Comparison of ENCODE assay signal across 8 cellular contexts in the genomic region with DNA sequence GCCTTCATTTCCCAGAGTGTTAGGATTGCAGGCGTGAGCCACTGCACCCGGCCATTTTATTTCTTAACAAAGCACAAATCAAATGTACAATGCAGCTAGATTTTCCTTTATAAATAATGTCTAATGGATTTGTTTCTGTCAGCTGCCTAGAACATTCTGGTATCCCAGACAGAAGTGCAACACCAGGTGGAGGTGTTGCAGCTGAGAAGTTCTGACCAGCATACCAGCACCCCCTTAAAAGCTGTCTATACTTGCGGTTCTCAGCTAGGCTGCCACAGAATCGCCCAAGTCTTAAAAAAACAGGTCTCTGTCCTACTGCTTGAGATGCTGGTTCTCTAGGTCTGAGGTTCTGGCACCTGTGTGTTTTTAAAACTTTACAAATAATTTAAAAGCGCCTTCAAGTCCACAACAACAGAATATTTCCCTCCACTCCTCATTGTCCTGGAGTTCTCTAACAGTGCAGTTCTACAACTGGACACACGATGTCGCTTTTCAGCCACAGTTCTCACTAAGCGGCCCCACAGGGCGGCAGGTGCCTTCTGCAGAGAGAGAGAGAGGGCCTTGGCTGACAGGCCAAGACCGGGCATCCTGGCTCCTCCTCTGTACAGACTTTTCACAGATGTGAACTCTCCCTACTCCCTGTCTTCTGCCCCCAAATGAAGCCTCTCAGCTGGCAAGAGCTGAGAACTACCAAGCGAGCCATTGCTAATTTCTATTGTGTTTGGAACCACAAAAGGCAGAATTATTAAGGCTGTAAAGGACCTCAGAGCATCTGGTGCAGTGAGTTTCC. TPM values are rescaled to one million over a fixed set of nuclear protein-coding genes. Genes with fewer than 3 reads are reported as not detected.
DNase-seq lines count a peak whose midpoint lies in the region; ATAC-seq and TF ChIP-seq lines count a peak whose summit lies in the region.

No MANE protein-coding gene starts in this region.

- H4K20me1 ChIP-seq in SK-N-SH (ENCODE audit: insufficient read depth): no peaks in the 10 kb centered on the region

- H3K27ac ChIP-seq in SK-N-SH (ENCODE audit: low read depth in 2 of 2, low read length in 1 of 2) (no peak overlapping the region), parathyroid adenoma (no peak overlapping the region), upper lobe of right lung (no peak overlapping the region)

- no peaks in the 10 kb centered on the region for H3K36me3 Mint-ChIP-seq in activated naive CD4-positive, alpha-beta T cell treated with anti-CD3 and anti-CD28 coated beads, Interleukin-2, amount 10 ng/mL, durations not matched to agents 7 days and 5 days

- 27% methylated on average over 11 of the region's 11 CpGs for WGBS in SK-N-SH (ENCODE audit: low lambda C conversion rate)

- no peaks in the 10 kb centered on the region for H3K4me1 Mint-ChIP-seq in activated naive CD4-positive, alpha-beta T cell treated with anti-CD3 and anti-CD28 coated beads, Interleukin-2, amount 10 ng/mL, durations not matched to agents 7 days and 5 days

- H2AFZ ChIP-seq in SK-N-SH (ENCODE audit: low read depth) (peak overlapping the region; percentile 69), parathyroid adenoma (peak overlapping the region; percentile 13)

- H3K9me3 Mint-ChIP-seq in activated naive CD4-positive, alpha-beta T cell treated with anti-CD3 and anti-CD28 coated beads, Interleukin-2, amount 10 ng/mL, durations not matched to agents 7 days and 5 days: no peaks in the 10 kb centered on the region

- no peak overlapping the region for H3K27ac Mint-ChIP-seq in activated naive CD4-positive, alpha-beta T cell treated with anti-CD3 and anti-CD28 coated beads, Interleukin-2, amount 10 ng/mL, durations not matched to agents 7 days and 5 days

- TF ChIP-seq RAD21 in SK-N-SH (IDR thresholded peaks at IDR 0.05; ENCODE audit: low read length): peak; percentile 99

- peak overlapping the region in 1 of 2 experiments; percentile 39; a peak in 1 of 4 replicates for H3K4me3 ChIP-seq in SK-N-SH (ENCODE audit: low read depth in 2 of 2, low read length in 1 of 2)
- H3K4me3 ChIP-seq in parathyroid adenoma (ENCODE audit: low read depth, low read length): no peak overlapping the region
- no peak overlapping the region for H3K4me3 ChIP-seq in upper lobe of right lung

- POLR2A ChIA-PET in SK-N-SH (lab: Yijun Ruan, JAX): interaction anchor here (0.7 kb wide), 1 partner anchor 71 kb away, joined by 4 read pairs; no protein-coding TSS in a partner anchor

- TF ChIP-seq EP300 in SK-N-SH (IDR thresholded peaks at IDR 0.05; ENCODE audit: borderline replicate concordance in 1 of 2, low read depth in 1 of 2, low read length in 1 of 2): no peak

- DNase-seq in NCI-H1092 (lab: John Stamatoyannopoulos, UW) (peak; percentile 70), SK-N-SH (peak; percentile 86), head of caudate nucleus (peak; percentile 50 to 92 (median 78)), upper lobe of right lung (peak; percentile 82)
- peak; percentile 85 for DNase-seq in activated naive CD4-positive, alpha-beta T cell treated with anti-CD3 and anti-CD28 coated beads, Interleukin-2, amount 10 ng/mL, durations not matched to agents 7 days and 5 days

- no peaks in the 10 kb centered on the region for H3K36me3 ChIP-seq in SK-N-SH (replicated peaks in 1 of 2; ENCODE audit: control insufficient read depth in 1 of 2, insufficient read depth in 2 of 2, low read length in 1 of 2)
- no peaks in the 10 kb centered on the region for H3K36me3 ChIP-seq in parathyroid adenoma (ENCODE audit: control insufficient read depth, insufficient read depth, low read length)
- H3K36me3 ChIP-seq in upper lobe of right lung: no peaks in the 10 kb centered on the region

- H3K27me3 Mint-ChIP-seq in activated naive CD4-positive, alpha-beta T cell treated with anti-CD3 and anti-CD28 coated beads, Interleukin-2, amount 10 ng/mL, durations not matched to agents 7 days and 5 days: peaks cover 24% of the 10 kb centered on the region

- TF ChIP-seq CTCF in GM12873 (IDR thresholded peaks at IDR 0.05; ENCODE audit: insufficient read depth, low read depth, low read length, missing control alignments): peak; percentile 89
- TF ChIP-seq CTCF in SK-N-SH (IDR thresholded peaks at IDR 0.05): peak; percentile 96
- TF ChIP-seq CTCF in parathyroid adenoma (IDR thresholded peaks at IDR 0.05): peak; percentile 95
- peak; percentile 96 for TF ChIP-seq CTCF in upper lobe of right lung (IDR thresholded peaks at IDR 0.05)

- intact Hi-C loops in head of caudate nucleus (cut with DNase I): loop anchor here (1.0 to 10.0 kb wide), 2 partner anchors 66 to 151 kb away; partner anchors contain the start of gene CD300LG
- intact Hi-C loops in upper lobe of right lung (cut with DNase I): loop anchor here (5.0 kb wide), 1 partner anchor 63 kb away; the partner anchor contains the start of gene SOST

- CTCF ChIA-PET in SK-N-SH (lab: Yijun Ruan, JAX): interaction anchor here (0.6 to 9.3 kb wide), 32 partner anchors 9 to 306 kb away, joined by 3 to 123 read pairs (median 4); partner anchors contain the start of genes CD300LG, CFAP97D1 and DUSP3
- CTCF ChIA-PET in activated naive CD4-positive, alpha-beta T cell treated with anti-CD3 and anti-CD28 coated beads, Interleukin-2, amount 10 ng/mL, durations not matched to agents 7 days and 5 days (lab: Charles Lee): interaction anchor here (0.6 to 12.5 kb wide), 25 partner anchors 9 to 174 kb away, joined by 3 to 445 read pairs (median 4); partner anchors contain the start of genes DUSP3 and SOST

- H3K79me2 ChIP-seq in SK-N-SH (ENCODE audit: insufficient read depth) (no peaks in the 10 kb centered on the region), parathyroid adenoma (no peaks in the 10 kb centered on the region)

- ATAC-seq in upper lobe of right lung (peak; percentile 95), HG02870 (IDR thresholded peaks at IDR 0.05; ENCODE audit: unreplicated experiment) (no peak)

- peaks cover 5 to 7% of the 10 kb centered on the region in 2 experiments; a peak in 2 of 4 replicates for H3K4me1 ChIP-seq in SK-N-SH (ENCODE audit: control insufficient read depth in 1 of 2, insufficient read depth in 2 of 2, low read depth in 1 of 2, low read length in 1 of 2)
- no peaks in the 10 kb centered on the region for H3K4me1 ChIP-seq in parathyroid adenoma
- peaks cover 14% of the 10 kb centered on the region for H3K4me1 ChIP-seq in upper lobe of right lung

- H3K27me3 ChIP-seq in SK-N-SH (ENCODE audit: insufficient read depth): no peaks in the 10 kb centered on the region
- H3K27me3 ChIP-seq in parathyroid adenoma (ENCODE audit: control insufficient read depth, insufficient read depth, low read length): no peaks in the 10 kb centered on the region
- no peaks in the 10 kb centered on the region for H3K27me3 ChIP-seq in upper lobe of right lung

- H3K4me3 Mint-ChIP-seq in activated naive CD4-positive, alpha-beta T cell treated with anti-CD3 and anti-CD28 coated beads, Interleukin-2, amount 10 ng/mL, durations not matched to agents 7 days and 5 days: no peak overlapping the region

- peaks cover 3% of the 10 kb centered on the region for H3F3A ChIP-seq in SK-N-SH (replicated peaks; ENCODE audit: insufficient read depth)

- no peak overlapping the region for H3K9ac ChIP-seq in SK-N-SH
- no peak overlapping the region for H3K9ac ChIP-seq in parathyroid adenoma

- no peaks in the 10 kb centered on the region for H3K9me3 ChIP-seq in SK-N-SH
- H3K9me3 ChIP-seq in parathyroid adenoma (ENCODE audit: control insufficient read depth, low read length): no peaks in the 10 kb centered on the region
- no peaks in the 10 kb centered on the region for H3K9me3 ChIP-seq in upper lobe of right lung

- H3K4me2 ChIP-seq in SK-N-SH (no peak overlapping the region), parathyroid adenoma (ENCODE audit: low read length) (no peak overlapping the region)

- no peaks in the 10 kb centered on the region for H3K9me2 ChIP-seq in SK-N-SH

TF ChIP-seq in SK-N-SH, 30 proteins besides CTCF, POLR2A, EP300 and RAD21:
- TF ChIP-seq CHD2 (IDR thresholded peaks at IDR 0.05; ENCODE audit: low read length, partially characterized antibody) (peak; percentile 63), RCOR1 (IDR thresholded peaks at IDR 0.05; ENCODE audit: low read length) (peak; percentile 35; the same call in 1 of the 2 replicates), FOSL2 (IDR thresholded peaks at IDR 0.05; ENCODE audit: borderline replicate concordance, low read depth) (no peak), SMC3 (IDR thresholded peaks at IDR 0.05; ENCODE audit: low read depth, low read length) (peak; percentile 99)

RNA-seq across cellular contexts. Expression of gene MEOX1, which starts 32.6 kb away (rescaled TPM):
- polyA plus RNA-seq in SK-N-SH (2012; rRNA removed): 0.05 TPM in 1 of 2 replicates, not detected in the other
- 0.03 and 0.04 TPM in 2 replicates for polyA plus RNA-seq in SK-N-SH (2012; cell fraction: cytosol; rRNA removed)
- 0.02 TPM in 1 of 2 replicates, not detected in the other for polyA plus RNA-seq in SK-N-SH (2012; cell fraction: nucleus; rRNA removed)
- total RNA-seq in upper lobe of right lung: 1.5 TPM
